In the genomic region with DNA sequence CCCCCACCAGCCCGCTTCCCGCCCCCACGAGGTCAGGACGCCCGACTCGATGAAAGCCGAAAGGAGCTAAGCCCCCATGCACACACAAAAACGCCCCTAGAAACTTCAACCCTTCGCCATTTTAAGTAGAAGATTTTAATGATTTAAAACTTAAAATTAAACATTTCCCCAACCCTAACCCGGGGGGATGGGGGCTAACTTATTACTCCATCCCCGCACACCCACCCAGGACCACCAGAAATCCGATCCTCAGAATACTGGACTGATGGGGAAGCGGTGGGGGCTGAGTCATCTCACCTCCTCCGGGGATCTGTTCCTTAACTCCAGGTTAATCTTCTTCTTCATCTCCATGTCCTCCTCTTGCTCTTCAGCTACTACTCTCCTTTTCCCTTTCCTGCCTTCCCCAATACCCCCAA, we compare ENCODE assay signal across 8 cellular contexts. TPM values are rescaled to one million over a fixed set of nuclear protein-coding genes. Genes with fewer than 3 reads are reported as not detected.
DNase-seq lines count a peak whose midpoint lies in the region; ATAC-seq and TF ChIP-seq lines count a peak whose summit lies in the region.

No MANE protein-coding gene starts in this region.

- TF ChIP-seq CTCF in coronary artery (IDR thresholded peaks at IDR 0.05): no peak

- peak overlapping the region; percentile 97 to 98 for H3K27ac ChIP-seq in coronary artery

- H3K4me1 ChIP-seq in mononuclear cell (ENCODE audit: insufficient read depth, low read length): peaks cover 25% of the 10 kb centered on the region

- H3K27me3 ChIP-seq in mononuclear cell (ENCODE audit: insufficient read depth, low read length): no peaks in the 10 kb centered on the region

- DNase-seq in NCI-H748 (lab: John Stamatoyannopoulos, UW; ENCODE audit: unreplicated experiment): peak; percentile 41
- no peak for DNase-seq in NCI-H748 treated with DMSO at 0.1 percent for 48 hours (lab: John Stamatoyannopoulos, UW)
- peak; percentile 60 for DNase-seq in NCI-H69 (lab: John Stamatoyannopoulos, UW)
- no peak for DNase-seq in coronary artery (ENCODE audit: low spot score)
- DNase-seq in NCI-H2107 treated with DMSO at 0.1 percent for 48 hours (lab: John Stamatoyannopoulos, UW; ENCODE audit: unreplicated experiment): no peak
- no peak for DNase-seq in stimulated activated naive CD4-positive, alpha-beta T cell treated with Interleukin-2 at 50 U/mL for 16 hours (lab: John Stamatoyannopoulos, UW)

- H3K9me3 ChIP-seq in mononuclear cell (ENCODE audit: low read depth, low read length): no peaks in the 10 kb centered on the region

- no peak for ATAC-seq in HG03039 (IDR thresholded peaks at IDR 0.05; ENCODE audit: unreplicated experiment)

- H3K4me3 ChIP-seq in coronary artery: peak overlapping the region; percentile 81
- peak overlapping the region; percentile 97 for H3K4me3 ChIP-seq in mononuclear cell (ENCODE audit: low read length)

RNA-seq across cellular contexts. Expression of a gene that starts 0.5 kb away (rescaled TPM):
- total RNA-seq in mononuclear cell: 38.8 TPM

RNA-seq across cellular contexts. Expression of a gene that starts 22.1 kb away (rescaled TPM):
- not detected for total RNA-seq in mononuclear cell

RNA-seq across cellular contexts. Expression of a gene that starts 33.4 kb away (rescaled TPM):
- 122 TPM for total RNA-seq in mononuclear cell

RNA-seq across cellular contexts. Expression of a gene that starts 37.1 kb away (rescaled TPM):
- 13.9 TPM for total RNA-seq in mononuclear cell

RNA-seq across cellular contexts. Expression of a gene that starts 46.9 kb away (rescaled TPM):
- total RNA-seq in mononuclear cell: 1.2 TPM

Comparison
In these comparisons a context has a peak if more than half of its experiments do, and no peak if none do; other contexts are left out.
1. DNase-seq: peak in NCI-H748 (single experiment) and NCI-H69 (single experiment); none in NCI-H748 treated with DMSO at 0.1 percent for 48 hours (single experiment), coronary artery (single experiment), NCI-H2107 treated with DMSO at 0.1 percent for 48 hours (single experiment) and stimulated activated naive CD4-positive, alpha-beta T cell treated with Interleukin-2 at 50 U/mL for 16 hours (single experiment).